8 cellular contexts compared by ENCODE assay signal in the genomic region with DNA sequence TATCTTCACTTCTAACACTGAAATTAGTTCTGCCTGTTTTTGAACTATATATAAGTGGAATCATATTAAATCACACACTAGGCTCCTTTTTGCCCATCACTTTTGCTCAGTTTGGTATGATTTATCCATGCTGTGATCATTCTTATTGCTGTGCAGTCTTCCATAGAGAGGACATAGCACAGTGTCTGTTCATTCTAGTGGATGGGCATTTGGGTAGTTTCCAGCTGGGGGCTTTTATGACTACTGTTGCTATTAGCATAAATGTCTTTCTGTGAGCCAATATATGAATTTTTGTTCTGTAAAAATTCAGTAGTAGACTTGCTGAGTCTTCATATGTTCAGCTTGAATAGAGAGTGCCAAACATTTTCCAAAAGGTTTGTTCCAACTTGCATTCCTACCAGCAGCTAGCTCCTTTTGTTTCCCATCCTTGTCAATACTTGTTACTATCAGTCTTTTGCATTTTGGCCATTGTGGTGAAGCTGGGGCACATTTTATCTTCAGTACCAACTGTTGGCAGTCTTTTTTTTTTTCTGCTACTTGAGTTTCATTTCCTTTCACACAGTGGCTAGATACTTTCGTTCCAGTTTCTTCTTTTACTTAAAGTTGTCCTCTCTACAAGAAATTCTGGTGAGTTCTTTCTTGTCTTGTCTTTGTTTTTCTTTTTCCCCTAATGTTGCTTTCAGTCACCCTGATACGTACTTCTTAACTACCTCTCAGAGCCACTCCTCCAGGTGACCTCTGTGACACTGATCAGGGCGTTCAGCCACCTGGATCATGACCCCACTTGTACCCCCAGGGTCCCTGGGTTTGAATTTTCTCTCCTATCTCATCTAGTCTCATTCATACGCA.
A peak's percentile ranks its signal among the peaks of the same experiment; 100 is the strongest.
DNase-seq lines count a peak whose midpoint lies in the region; ATAC-seq and TF ChIP-seq lines count a peak whose summit lies in the region.

No MANE protein-coding gene starts in this region.

- H3K4me3 Mint-ChIP-seq in activated naive CD8-positive, alpha-beta T cell treated with anti-CD3 and anti-CD28 coated beads, Interleukin-2, amount 50 U/mL, for 24 hours: no peak overlapping the region
- H3K4me3 Mint-ChIP-seq in endodermal cell (no peak overlapping the region), Calu3 (ENCODE audit: low read depth, unreplicated experiment) (no peak overlapping the region)

- ATAC-seq in GM18502 (IDR thresholded peaks at IDR 0.05; ENCODE audit: poor library complexity, unreplicated experiment) (peak; percentile 79), GM21390 (IDR thresholded peaks at IDR 0.05; ENCODE audit: unreplicated experiment) (peak; percentile 79), HG03439 (IDR thresholded peaks at IDR 0.05; ENCODE audit: unreplicated experiment) (peak; percentile 80)
- ATAC-seq in activated naive CD8-positive, alpha-beta T cell treated with anti-CD3 and anti-CD28 coated beads, Interleukin-2, amount 50 U/mL, for 24 hours: peak; percentile 52

- no peaks in the 10 kb centered on the region for H3K4me1 ChIP-seq in endodermal cell (ENCODE audit: control insufficient read depth, insufficient read depth, low read length)

- H3K27me3 ChIP-seq in endodermal cell (ENCODE audit: control insufficient read depth, insufficient read depth, low read length, poor library complexity, severe bottlenecking) (no peaks in the 10 kb centered on the region), brain microvascular endothelial cell (replicated peaks) (no peaks in the 10 kb centered on the region)

- H3K9me3 Mint-ChIP-seq in activated naive CD8-positive, alpha-beta T cell treated with anti-CD3 and anti-CD28 coated beads, Interleukin-2, amount 50 U/mL, for 24 hours: no peaks in the 10 kb centered on the region
- H3K9me3 Mint-ChIP-seq in endodermal cell (no peaks in the 10 kb centered on the region), Calu3 (ENCODE audit: low read depth, unreplicated experiment) (no peaks in the 10 kb centered on the region)

- DNase-seq in activated naive CD8-positive, alpha-beta T cell treated with anti-CD3 and anti-CD28 coated beads, Interleukin-2, amount 50 U/mL, for 24 hours: no peak
- no peak for DNase-seq in endodermal cell
- no peak for DNase-seq in stimulated activated CD4-positive, alpha-beta T cell treated with anti-CD3 and anti-CD28 coated beads, Interleukin-4, amount 100 ng/mL, for 1 hour
- no peak for DNase-seq in Calu3
- no peak for DNase-seq in brain microvascular endothelial cell

- WGBS in endodermal cell (ENCODE audit: insufficient coverage in 1 of 2, insufficient read length in 1 of 2), 2 experiments: 86 to 92% methylated on average over 2 to 4 of the region's 4 CpGs

- no peaks in the 10 kb centered on the region for H3K9me3 ChIP-seq in endodermal cell (ENCODE audit: control insufficient read depth, low read length)

- no peak overlapping the region for H3K27ac ChIP-seq in endodermal cell (ENCODE audit: low read depth, low read length)
- no peak overlapping the region for H3K27ac ChIP-seq in brain microvascular endothelial cell

- H3K4me1 Mint-ChIP-seq in activated naive CD8-positive, alpha-beta T cell treated with anti-CD3 and anti-CD28 coated beads, Interleukin-2, amount 50 U/mL, for 24 hours: peaks cover 44% of the 10 kb centered on the region
- peaks cover 5% of the 10 kb centered on the region for H3K4me1 Mint-ChIP-seq in endodermal cell
- H3K4me1 Mint-ChIP-seq in Calu3 (ENCODE audit: low read depth, unreplicated experiment): peaks cover 12% of the 10 kb centered on the region

- no peaks in the 10 kb centered on the region for H3K36me3 Mint-ChIP-seq in activated naive CD8-positive, alpha-beta T cell treated with anti-CD3 and anti-CD28 coated beads, Interleukin-2, amount 50 U/mL, for 24 hours (ENCODE audit: low read depth)
- H3K36me3 Mint-ChIP-seq in endodermal cell (ENCODE audit: low read depth) (no peaks in the 10 kb centered on the region), Calu3 (ENCODE audit: insufficient read depth, unreplicated experiment) (no peaks in the 10 kb centered on the region)

- TF ChIP-seq CTCF in endodermal cell (conservative IDR thresholded peaks at IDR 0.05) (no peak), Calu3 (IDR thresholded peaks at IDR 0.05; ENCODE audit: unreplicated experiment) (no peak), brain microvascular endothelial cell (IDR thresholded peaks at IDR 0.05; ENCODE audit: low read depth, low read length, missing control alignments) (no peak)

- peaks cover 2% of the 10 kb centered on the region for H3K27me3 Mint-ChIP-seq in activated naive CD8-positive, alpha-beta T cell treated with anti-CD3 and anti-CD28 coated beads, Interleukin-2, amount 50 U/mL, for 24 hours
- no peaks in the 10 kb centered on the region for H3K27me3 Mint-ChIP-seq in endodermal cell (ENCODE audit: insufficient read depth)
- no peaks in the 10 kb centered on the region for H3K27me3 Mint-ChIP-seq in Calu3 (ENCODE audit: unreplicated experiment)

- intact Hi-C loops in Calu3 (cut with micrococcal nuclease; ENCODE audit: unreplicated experiment): no loop called here

- no TSS peak for BruUV-seq in Calu3 (replicated peaks; lab: Mats Ljungman, UMichigan)

- H3K36me3 ChIP-seq in endodermal cell (ENCODE audit: control insufficient read depth, insufficient read depth, low read length) (no peaks in the 10 kb centered on the region), brain microvascular endothelial cell (replicated peaks) (no peaks in the 10 kb centered on the region)

- in situ Hi-C loops in brain microvascular endothelial cell (cut with HindIII; ENCODE audit: low pct_ligation_motif_present, low sequenced_read_pairs): no loop called here

- H3K27ac Mint-ChIP-seq in activated naive CD8-positive, alpha-beta T cell treated with anti-CD3 and anti-CD28 coated beads, Interleukin-2, amount 50 U/mL, for 24 hours: peak overlapping the region; percentile 82
- H3K27ac Mint-ChIP-seq in endodermal cell (no peak overlapping the region), Calu3 (ENCODE audit: unreplicated experiment) (no peak overlapping the region)

- CTCF ChIA-PET in Calu3 (lab: Charles Lee): no interaction called here

- H3K4me3 ChIP-seq in endodermal cell (ENCODE audit: low read length): no peak overlapping the region
- no peak overlapping the region for H3K4me3 ChIP-seq in brain microvascular endothelial cell (ENCODE audit: low read depth, low read length)

- no peak overlapping the region for H3K9ac ChIP-seq in endodermal cell (ENCODE audit: extremely low read depth, low read length, poor library complexity, severe bottlenecking)
